In the genomic region with DNA sequence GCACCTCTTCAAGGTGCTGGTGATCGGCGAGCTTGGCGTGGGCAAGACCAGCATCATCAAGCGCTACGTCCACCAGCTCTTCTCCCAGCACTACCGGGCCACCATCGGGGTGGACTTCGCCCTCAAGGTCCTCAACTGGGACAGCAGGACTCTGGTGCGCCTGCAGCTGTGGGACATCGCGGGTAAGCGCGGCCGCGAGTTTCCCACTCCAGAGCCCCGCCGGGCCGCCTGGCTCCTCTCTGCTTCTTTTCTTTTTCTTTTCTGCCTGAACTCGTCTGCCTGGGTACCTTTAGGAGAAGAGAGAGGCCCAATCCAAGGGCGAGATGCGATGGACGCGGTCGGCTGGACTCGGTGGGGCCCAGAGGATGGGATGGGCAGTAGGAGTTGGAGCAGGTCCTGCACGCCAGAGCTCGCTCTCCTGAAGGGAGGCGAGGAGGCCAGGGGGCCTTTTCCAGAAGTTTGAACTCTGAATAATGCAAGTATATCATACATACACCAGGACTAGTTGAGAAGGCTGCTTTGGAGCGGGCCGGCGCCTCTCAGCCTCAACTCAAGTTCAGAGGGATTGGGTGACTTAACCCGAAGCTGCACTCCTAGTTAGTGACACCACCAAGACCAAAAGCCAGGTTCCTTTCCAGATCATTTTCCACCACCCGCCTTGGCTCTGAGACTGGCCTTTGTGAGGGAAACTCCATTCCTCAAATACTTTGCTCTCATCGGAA, we compare ENCODE assay signal across 8 cellular contexts. TPM values are rescaled to one million over a fixed set of nuclear protein-coding genes. Genes with fewer than 3 reads are reported as not detected.
A peak's percentile ranks its signal among the peaks of the same experiment; 100 is the strongest.
DNase-seq lines count a peak whose midpoint lies in the region; FAIRE-seq and TF ChIP-seq lines count a peak whose summit lies in the region.

No MANE protein-coding gene starts in this region.

- 0 out of 2 replicates have a peak overlapping the region, but pooled peaks have one; percentile 5 for H3K4me3 ChIP-seq in HAP-1
- H3K4me3 ChIP-seq in Peyer's patch: peak overlapping the region; percentile 35 to 79 (median 54)
- H3K4me3 ChIP-seq in kidney epithelial cell (ENCODE audit: low read depth, low read length): peak overlapping the region; percentile 61
- peak overlapping the region; percentile 62 to 68 for H3K4me3 ChIP-seq in small intestine (ENCODE audit: low read depth in 1 of 2, low read length in 2 of 2)

- no peaks in the 10 kb centered on the region for H3K36me3 ChIP-seq in HAP-1 (replicated peaks)
- no peaks in the 10 kb centered on the region for H3K36me3 ChIP-seq in Peyer's patch
- no peaks in the 10 kb centered on the region for H3K36me3 ChIP-seq in kidney epithelial cell (ENCODE audit: control insufficient read depth, insufficient read depth, low read length)
- no peaks in the 10 kb centered on the region for H3K36me3 ChIP-seq in small intestine (ENCODE audit: control insufficient read depth in 2 of 2, insufficient read depth in 2 of 2, low read length in 2 of 2)

- TF ChIP-seq CTCF in Calu3 (IDR thresholded peaks at IDR 0.05; ENCODE audit: unreplicated experiment) (no peak), Peyer's patch (IDR thresholded peaks at IDR 0.05) (no peak), kidney epithelial cell (IDR thresholded peaks at IDR 0.05; ENCODE audit: insufficient read depth, low read length, poor library complexity, severe bottlenecking) (no peak)

- TF ChIP-seq POLR2A in Peyer's patch (IDR thresholded peaks at IDR 0.05): no peak

- no TSS peak for BruUV-seq in Calu3 (replicated peaks; lab: Mats Ljungman, UMichigan)

- CTCF ChIA-PET in Calu3 (lab: Charles Lee): interaction anchor here (0.7 to 0.8 kb wide), 2 partner anchors 67 to 120 kb away, joined by 3 read pairs; no protein-coding TSS in a partner anchor

- no peak for DNase-seq in Calu3
- peak in 1 of 2 experiments; percentile 18 for DNase-seq in HAP-1 (ENCODE audit: low spot score in 2 of 2)
- DNase-seq in Peyer's patch: peak in 2 of 3 donors; percentile 67 to 83
- DNase-seq in cerebellum (ENCODE audit: low spot score): peak; percentile 14
- DNase-seq in kidney epithelial cell (ENCODE audit: low read depth): no peak
- peak; percentile 64 for DNase-seq in small intestine
- DNase-seq in cortex of kidney (lab: John Stamatoyannopoulos, UW): no peak
- no peak for DNase-seq in epidermal melanocyte (ENCODE audit: insufficient read length, low spot score)

- H3K27ac Mint-ChIP-seq in Calu3 (ENCODE audit: unreplicated experiment): peak overlapping the region; percentile 91

- H3K27me3 Mint-ChIP-seq in Calu3 (ENCODE audit: unreplicated experiment): no peaks in the 10 kb centered on the region

- intact Hi-C loops in Calu3 (cut with micrococcal nuclease; ENCODE audit: unreplicated experiment): no loop called here

- H3K4me3 Mint-ChIP-seq in Calu3 (ENCODE audit: low read depth, unreplicated experiment): peak overlapping the region; percentile 90

- H3K9me3 Mint-ChIP-seq in Calu3 (ENCODE audit: low read depth, unreplicated experiment): no peaks in the 10 kb centered on the region

- peak overlapping the region; percentile 76 to 95 (median 90) for H3K27ac ChIP-seq in Peyer's patch
- H3K27ac ChIP-seq in small intestine (ENCODE audit: low read depth in 1 of 2, low read length in 1 of 2): peak overlapping the region; percentile 85 to 97

- H3K4me1 Mint-ChIP-seq in Calu3 (ENCODE audit: low read depth, unreplicated experiment): peaks cover 7% of the 10 kb centered on the region

- H3K9me3 ChIP-seq in HAP-1: no peaks in the 10 kb centered on the region
- no peaks in the 10 kb centered on the region for H3K9me3 ChIP-seq in Peyer's patch
- no peaks in the 10 kb centered on the region for H3K9me3 ChIP-seq in small intestine (ENCODE audit: control insufficient read depth, low read depth)

- H3K4me1 ChIP-seq in HAP-1 (no peaks in the 10 kb centered on the region), Peyer's patch (peaks cover 0 to 9% (median 0%) of the 10 kb centered on the region in 4 donors), small intestine (ENCODE audit: control insufficient read depth in 2 of 2, insufficient read depth in 1 of 2, low read depth in 1 of 2, low read length in 1 of 2) (peaks cover 0 to 5% of the 10 kb centered on the region in 2 donors)

- in situ Hi-C loops in HAP-1 (cut with MboI; ENCODE audit: low sequenced_read_pairs): no loop called here

- no peak for FAIRE-seq in small intestine (lab: Jason Lieb, UNC)

- H3K36me3 Mint-ChIP-seq in Calu3 (ENCODE audit: insufficient read depth, unreplicated experiment): peaks cover 24% of the 10 kb centered on the region

- no peaks in the 10 kb centered on the region for H3K27me3 ChIP-seq in HAP-1 (ENCODE audit: low read depth)
- H3K27me3 ChIP-seq in Peyer's patch: no peaks in the 10 kb centered on the region
- no peaks in the 10 kb centered on the region for H3K27me3 ChIP-seq in kidney epithelial cell (ENCODE audit: control insufficient read depth, insufficient read depth, low read length)
- no peaks in the 10 kb centered on the region for H3K27me3 ChIP-seq in small intestine (ENCODE audit: control insufficient read depth in 2 of 2, insufficient read depth in 2 of 2, low read length in 2 of 2)

- WGBS in small intestine, 3 donors: 9 to 31% (median 23%) methylated on average over 25 to 34 of the region's 34 CpGs

RNA-seq across cellular contexts. Expression of gene RAB32, which starts 0.5 kb away (rescaled TPM):
- total RNA-seq in Calu3 (2022) (23.3 and 26.9 TPM in 2 replicates), Peyer's patch (10 to 100 TPM; 18.0 to 30.3 (median 19.9) TPM), cerebellum (3.4 TPM), kidney epithelial cell (131 and 146 TPM in 2 replicates)
- polyA plus RNA-seq in small intestine: 10 to 100 TPM; 15.2 to 20.3 (median 16.3) TPM

RNA-seq across cellular contexts. Expression of gene ADGB, which starts 54.7 kb away (rescaled TPM):
- not detected in 2 replicates for total RNA-seq in Calu3 (2022)
- not detected for total RNA-seq in Peyer's patch
- 0.36 TPM for total RNA-seq in cerebellum
- total RNA-seq in kidney epithelial cell: not detected in 2 replicates
- not detected for polyA plus RNA-seq in small intestine

Comparison
In these comparisons a context has a peak if more than half of its experiments do, and no peak if none do; other contexts are left out.
1. DNase-seq: peak in Peyer's patch (2 of 3), cerebellum (single experiment) and small intestine (single experiment); none in Calu3 (single experiment), kidney epithelial cell (single experiment), cortex of kidney (single experiment) and epidermal melanocyte (single experiment).
2. H3K4me3 ChIP-seq: peak in every context shown above with its lines; median percentile 65 in small intestine; 61 in kidney epithelial cell; 54 in Peyer's patch; 5 in HAP-1.